In genomic region chr17:78742901-78743300, GRCh38 we compare ENCODE assay signal across 20 cellular contexts. TPM values are rescaled to one million over a fixed set of nuclear protein-coding genes. Genes with fewer than 3 reads are reported as not detected.
A peak's percentile ranks its signal among the peaks of the same experiment; 100 is the strongest.
DNase-seq lines count a peak whose midpoint lies in the region; ATAC-seq and TF ChIP-seq lines count a peak whose summit lies in the region.
"Had no signal": no experiment of that assay in that cellular context is flagged by ENCODE, and none has a peak within 500 bp of the region (broad histone marks: within the 10 kb centered on the region; RNA-seq: fewer than 3 reads in every experiment).

No MANE protein-coding gene starts in this region.

- peaks cover 4% of the 10 kb centered on the region; the same call in 1 of the 2 replicates for H4K20me1 ChIP-seq in OCI-LY7 (ENCODE audit: insufficient read depth, low read length)

- intact Hi-C loops in OCI-LY7 (cut with micrococcal nuclease; ENCODE audit: unreplicated experiment), result no loop called here
- intact Hi-C loops in activated T-helper 2 cell treated with anti-CD3 and anti-CD28 coated beads, Interferon-gamma antibody, Interleukin-2, Interleukin-4, amounts not matched to agents 10 μg/mL and 5 μg/mL and 100 μg/mL, durations not matched to agents 14 hours and 24 hours and 36 hours (cut with micrococcal nuclease), result no loop called here

- H3K9me2 ChIP-seq in OCI-LY7 (ENCODE audit: insufficient read depth, low read length), result no peaks in the 10 kb centered on the region

- CTCF ChIA-PET in activated naive CD4-positive, alpha-beta T cell treated with anti-CD3 and anti-CD28 coated beads, Interleukin-2, amount 10 ng/mL, durations not matched to agents 7 days and 5 days (lab: Charles Lee), result interaction anchor here (1.1 to 1.8 kb wide), 5 partner anchors 16 to 35 kb away, joined by 3 to 5 read pairs (median 3); no protein-coding TSS in a partner anchor
- CTCF ChIA-PET in OCI-LY7 (lab: Charles Lee; ENCODE audit: unreplicated experiment), result interaction anchor here (0.6 to 1.5 kb wide), 4 partner anchors 13 to 36 kb away, joined by 3 to 5 read pairs (median 4); no protein-coding TSS in a partner anchor

- H3K27me3 Mint-ChIP-seq in activated naive CD4-positive, alpha-beta T cell treated with anti-CD3 and anti-CD28 coated beads, Interleukin-2, amount 10 ng/mL, durations not matched to agents 7 days and 5 days, result no peaks in the 10 kb centered on the region
- no peaks in the 10 kb centered on the region for H3K27me3 Mint-ChIP-seq in central memory CD8-positive, alpha-beta T cell
- H3K27me3 Mint-ChIP-seq in stimulated activated memory B cell treated with anti-CD40 and anti-IgM and Interleukin-4, amounts not matched to agents 10 μg/mL and 1 μg/mL and 100 μg/mL, for 72 hours, result no peaks in the 10 kb centered on the region
- no peaks in the 10 kb centered on the region for H3K27me3 Mint-ChIP-seq in activated T-helper 2 cell treated with anti-CD3 and anti-CD28 coated beads, Interferon-gamma antibody, Interleukin-2, Interleukin-4, amounts not matched to agents 10 μg/mL and 5 μg/mL and 100 μg/mL, durations not matched to agents 14 hours and 24 hours and 36 hours (ENCODE audit: low read depth)
- H3K27me3 Mint-ChIP-seq: activated naive CD8-positive, alpha-beta T cell treated with anti-CD3 and anti-CD28 coated beads, Interleukin-2, amount 10 ng/mL, durations not matched to agents 7 days and 5 days; brain had no signal

- 0 out of 2 replicates have a peak overlapping the region, but pooled peaks have one; percentile 4 for H3K4me2 ChIP-seq in OCI-LY7 (ENCODE audit: low read length)

- no peak overlapping the region for H3K4me3 ChIP-seq in OCI-LY7 (ENCODE audit: low read depth, low read length, poor library complexity, severe bottlenecking)
- H3K4me3 ChIP-seq: ovary had no signal

- H3K27ac ChIP-seq in OCI-LY7 (ENCODE audit: low read depth, low read length, poor library complexity, severe bottlenecking), result no peak overlapping the region
- H3K27ac ChIP-seq: ovary had no signal

- POLR2A ChIA-PET in OCI-LY7 (lab: Charles Lee), result interaction anchor here (0.8 to 11.3 kb wide), 8 partner anchors 9 to 34 kb away, joined by 3 to 127 read pairs (median 8); no protein-coding TSS in a partner anchor

- no peak overlapping the region for H2AFZ ChIP-seq in OCI-LY7 (ENCODE audit: low read length)

- no peaks in the 10 kb centered on the region for H3K36me3 ChIP-seq in OCI-LY7 (ENCODE audit: insufficient read depth, low read length)
- H3K36me3 ChIP-seq: ovary had no signal

- peaks cover 94% of the 10 kb centered on the region for H3K79me2 ChIP-seq in OCI-LY7 (ENCODE audit: insufficient read depth, low read depth, low read length)

- no peak for DNase-seq in activated naive CD4-positive, alpha-beta T cell treated with anti-CD3 and anti-CD28 coated beads, Interleukin-2, amount 10 ng/mL, durations not matched to agents 7 days and 5 days
- no peak for DNase-seq in activated naive CD4-positive, alpha-beta T cell treated with anti-CD3 and anti-CD28 coated beads, Interleukin-2, amount 50 U/mL, for 16 hours
- DNase-seq in OCI-LY7 (ENCODE audit: low spot score), result no peak
- no peak for DNase-seq in central memory CD8-positive, alpha-beta T cell (ENCODE audit: low spot score in 2 of 2)
- DNase-seq in activated T-helper 2 cell treated with anti-CD3 and anti-CD28 coated beads, Interferon-gamma antibody, Interleukin-2, Interleukin-4, amounts not matched to agents 10 μg/mL and 5 μg/mL and 100 μg/mL, durations not matched to agents 14 hours and 24 hours and 36 hours (ENCODE audit: low spot score), result no peak
- DNase-seq: activated naive CD8-positive, alpha-beta T cell treated with anti-CD3 and anti-CD28 coated beads, Interleukin-2, amount 10 ng/mL, durations not matched to agents 7 days and 5 days; COR-L47; endodermal cell; left cardiac atrium; mesenchymal stem cell; NCI-H1105; NCI-H510A; ovary; stimulated activated CD4-positive, alpha-beta T cell treated with anti-CD3 and anti-CD28 coated beads, Interleukin-15, amount 100 ng/mL, for 24 hours; T1000 had no signal

- H3K9me3 Mint-ChIP-seq in activated naive CD4-positive, alpha-beta T cell treated with anti-CD3 and anti-CD28 coated beads, Interleukin-2, amount 10 ng/mL, durations not matched to agents 7 days and 5 days, result no peaks in the 10 kb centered on the region
- H3K9me3 Mint-ChIP-seq in central memory CD8-positive, alpha-beta T cell, result no peaks in the 10 kb centered on the region
- H3K9me3 Mint-ChIP-seq in stimulated activated memory B cell treated with anti-CD40 and anti-IgM and Interleukin-4, amounts not matched to agents 10 μg/mL and 1 μg/mL and 100 μg/mL, for 72 hours, result no peaks in the 10 kb centered on the region
- H3K9me3 Mint-ChIP-seq in activated T-helper 2 cell treated with anti-CD3 and anti-CD28 coated beads, Interferon-gamma antibody, Interleukin-2, Interleukin-4, amounts not matched to agents 10 μg/mL and 5 μg/mL and 100 μg/mL, durations not matched to agents 14 hours and 24 hours and 36 hours, result no peaks in the 10 kb centered on the region
- H3K9me3 Mint-ChIP-seq: activated naive CD8-positive, alpha-beta T cell treated with anti-CD3 and anti-CD28 coated beads, Interleukin-2, amount 10 ng/mL, durations not matched to agents 7 days and 5 days; brain; endodermal cell had no signal

- peaks cover 99% of the 10 kb centered on the region for H3K4me1 Mint-ChIP-seq in activated naive CD4-positive, alpha-beta T cell treated with anti-CD3 and anti-CD28 coated beads, Interleukin-2, amount 10 ng/mL, durations not matched to agents 7 days and 5 days
- H3K4me1 Mint-ChIP-seq in central memory CD8-positive, alpha-beta T cell, result peaks cover 88% of the 10 kb centered on the region
- peaks cover 89% of the 10 kb centered on the region for H3K4me1 Mint-ChIP-seq in stimulated activated memory B cell treated with anti-CD40 and anti-IgM and Interleukin-4, amounts not matched to agents 10 μg/mL and 1 μg/mL and 100 μg/mL, for 72 hours
- peaks cover 77% of the 10 kb centered on the region for H3K4me1 Mint-ChIP-seq in activated T-helper 2 cell treated with anti-CD3 and anti-CD28 coated beads, Interferon-gamma antibody, Interleukin-2, Interleukin-4, amounts not matched to agents 10 μg/mL and 5 μg/mL and 100 μg/mL, durations not matched to agents 14 hours and 24 hours and 36 hours (ENCODE audit: low read depth)

- H3K9me3 ChIP-seq in OCI-LY7 (ENCODE audit: low read length), result no peaks in the 10 kb centered on the region
- H3K9me3 ChIP-seq: ovary had no signal

- H3K36me3 Mint-ChIP-seq in activated naive CD4-positive, alpha-beta T cell treated with anti-CD3 and anti-CD28 coated beads, Interleukin-2, amount 10 ng/mL, durations not matched to agents 7 days and 5 days, result peaks cover 59% of the 10 kb centered on the region
- H3K36me3 Mint-ChIP-seq in central memory CD8-positive, alpha-beta T cell (ENCODE audit: insufficient read depth), result peaks cover 40% of the 10 kb centered on the region
- H3K36me3 Mint-ChIP-seq in stimulated activated memory B cell treated with anti-CD40 and anti-IgM and Interleukin-4, amounts not matched to agents 10 μg/mL and 1 μg/mL and 100 μg/mL, for 72 hours, result peaks cover 35% of the 10 kb centered on the region
- peaks cover 32% of the 10 kb centered on the region for H3K36me3 Mint-ChIP-seq in activated T-helper 2 cell treated with anti-CD3 and anti-CD28 coated beads, Interferon-gamma antibody, Interleukin-2, Interleukin-4, amounts not matched to agents 10 μg/mL and 5 μg/mL and 100 μg/mL, durations not matched to agents 14 hours and 24 hours and 36 hours (ENCODE audit: low read depth)

- peaks cover 100% of the 10 kb centered on the region for H3K4me1 ChIP-seq in OCI-LY7 (ENCODE audit: insufficient read depth, low read length, poor library complexity, severe bottlenecking)

- peak overlapping the region; percentile 46 for H3K27ac Mint-ChIP-seq in activated naive CD4-positive, alpha-beta T cell treated with anti-CD3 and anti-CD28 coated beads, Interleukin-2, amount 10 ng/mL, durations not matched to agents 7 days and 5 days
- H3K27ac Mint-ChIP-seq in central memory CD8-positive, alpha-beta T cell (ENCODE audit: low read depth), result no peak overlapping the region
- peak overlapping the region; percentile 78 for H3K27ac Mint-ChIP-seq in stimulated activated memory B cell treated with anti-CD40 and anti-IgM and Interleukin-4, amounts not matched to agents 10 μg/mL and 1 μg/mL and 100 μg/mL, for 72 hours
- no peak overlapping the region for H3K27ac Mint-ChIP-seq in activated T-helper 2 cell treated with anti-CD3 and anti-CD28 coated beads, Interferon-gamma antibody, Interleukin-2, Interleukin-4, amounts not matched to agents 10 μg/mL and 5 μg/mL and 100 μg/mL, durations not matched to agents 14 hours and 24 hours and 36 hours
- H3K27ac Mint-ChIP-seq: brain, endodermal cell had no signal

- no peak overlapping the region for H3K4me3 Mint-ChIP-seq in activated naive CD4-positive, alpha-beta T cell treated with anti-CD3 and anti-CD28 coated beads, Interleukin-2, amount 10 ng/mL, durations not matched to agents 7 days and 5 days
- peak overlapping the region; percentile 3 for H3K4me3 Mint-ChIP-seq in central memory CD8-positive, alpha-beta T cell
- no peak overlapping the region for H3K4me3 Mint-ChIP-seq in stimulated activated memory B cell treated with anti-CD40 and anti-IgM and Interleukin-4, amounts not matched to agents 10 μg/mL and 1 μg/mL and 100 μg/mL, for 72 hours
- no peak overlapping the region for H3K4me3 Mint-ChIP-seq in activated T-helper 2 cell treated with anti-CD3 and anti-CD28 coated beads, Interferon-gamma antibody, Interleukin-2, Interleukin-4, amounts not matched to agents 10 μg/mL and 5 μg/mL and 100 μg/mL, durations not matched to agents 14 hours and 24 hours and 36 hours (ENCODE audit: low read depth)
- H3K4me3 Mint-ChIP-seq: brain, endodermal cell had no signal

- TF ChIP-seq CTCF in OCI-LY7 (conservative IDR thresholded peaks at IDR 0.05; ENCODE audit: low read length), result no peak

- BruUV-seq in OCI-LY7 (replicated peaks; lab: Mats Ljungman, UMichigan), result no TSS peak

- ATAC-seq in central memory CD8-positive, alpha-beta T cell (replicated peaks; ENCODE audit: extremely low read depth, poor library complexity, severe bottlenecking), result no peak
- ATAC-seq in stimulated activated memory B cell treated with anti-CD40 and anti-IgM and Interleukin-4, amounts not matched to agents 10 μg/mL and 1 μg/mL and 100 μg/mL, for 72 hours, result no peak
- ATAC-seq in GM21576 (IDR thresholded peaks at IDR 0.05; ENCODE audit: unreplicated experiment), result no peak
- ATAC-seq: left cardiac atrium, Panc1, sciatic nerve had no signal

RNA-seq across cellular contexts. Expression of gene CYTH1, which starts 39.2 kb away (rescaled TPM):
- total RNA-seq in OCI-LY7 (2014; rRNA removed; shearing (Covaris generic)), result 73.0 and 88.1 TPM in 2 replicates
- 148 and 156 TPM in 2 replicates for total RNA-seq in OCI-LY7 (2022)
- total RNA-seq in activated T-helper 2 cell treated with anti-CD3 and anti-CD28 coated beads, Interferon-gamma antibody, Interleukin-2, Interleukin-4, amounts not matched to agents 10 μg/mL and 5 μg/mL and 100 μg/mL, durations not matched to agents 14 hours and 24 hours and 36 hours, result 83.5 and 95.7 TPM in 2 replicates

Comparison
In these comparisons a context has a peak if more than half of its experiments do, and no peak if none do; other contexts are left out.
1. H3K27ac Mint-ChIP-seq: peak in activated naive CD4-positive, alpha-beta T cell treated with anti-CD3 and anti-CD28 coated beads, Interleukin-2, amount 10 ng/mL, durations not matched to agents 7 days and 5 days (single experiment) and stimulated activated memory B cell treated with anti-CD40 and anti-IgM and Interleukin-4, amounts not matched to agents 10 μg/mL and 1 μg/mL and 100 μg/mL, for 72 hours (single experiment); none in central memory CD8-positive, alpha-beta T cell (single experiment) and activated T-helper 2 cell treated with anti-CD3 and anti-CD28 coated beads, Interferon-gamma antibody, Interleukin-2, Interleukin-4, amounts not matched to agents 10 μg/mL and 5 μg/mL and 100 μg/mL, durations not matched to agents 14 hours and 24 hours and 36 hours (single experiment).